7 cellular contexts compared by ENCODE assay signal in genomic region chr2:240840435-240841060, GRCh38. TPM values are rescaled to one million over a fixed set of nuclear protein-coding genes. Genes with fewer than 3 reads are reported as not detected.
DNase-seq lines count a peak whose midpoint lies in the region; ATAC-seq and TF ChIP-seq lines count a peak whose summit lies in the region.

No MANE protein-coding gene starts in this region.

- no peak overlapping the region for H4K91ac ChIP-seq in IMR-90 (ENCODE audit: insufficient read depth, low read depth, low read length)

- H2AK9ac ChIP-seq in IMR-90 (replicated peaks; ENCODE audit: low read depth, low read length, poor library complexity) = no peak overlapping the region

- peak; percentile 84 for TF ChIP-seq CTCF in IMR-90 (conservative IDR thresholded peaks at IDR 0.05; ENCODE audit: low read depth, low read length)
- TF ChIP-seq CTCF in fibroblast of pulmonary artery (IDR thresholded peaks at IDR 0.05; ENCODE audit: low read length, missing control alignments) = peak; percentile 75

- H3K4ac ChIP-seq in IMR-90 (ENCODE audit: low read depth, low read length) = no peak overlapping the region

- peak; percentile 79 for TF ChIP-seq RAD21 in IMR-90 (IDR thresholded peaks at IDR 0.05; ENCODE audit: low read length)

- 32% methylated on average over 4 of the region's 9 CpGs; no CpG with 5 or more reads in 1 of the 2 experiments for WGBS in IMR-90 (ENCODE audit: extremely low coverage in 2 of 2, insufficient read length in 1 of 2), 2 experiments

- H3K9ac ChIP-seq in IMR-90 (ENCODE audit: low read depth, low read length) = no peak overlapping the region

- H3K4me3 ChIP-seq in IMR-90 (ENCODE audit: insufficient read depth, low read depth, low read length) (no peak overlapping the region), fibroblast of pulmonary artery (replicated peaks; ENCODE audit: low read depth, low read length) (no peak overlapping the region)

- H3K36me3 ChIP-seq in IMR-90 (ENCODE audit: control insufficient read depth, insufficient read depth, low read length) = no peaks in the 10 kb centered on the region

- H3K56ac ChIP-seq in IMR-90 (ENCODE audit: extremely low read depth, insufficient read depth, low read length) = no peak overlapping the region

- no peak overlapping the region for H2AK5ac ChIP-seq in IMR-90 (ENCODE audit: low read depth, low read length)

- no peak overlapping the region for H3K27ac ChIP-seq in IMR-90 (ENCODE audit: insufficient read depth, low read length)

- no peak overlapping the region for H3K18ac ChIP-seq in IMR-90 (ENCODE audit: low read depth, low read length)

- H2BK20ac ChIP-seq in IMR-90 (ENCODE audit: low read depth, low read length) = no peak overlapping the region

- dilution Hi-C loops in IMR-90 (cut with HindIII; ENCODE audit: low sequenced_read_pairs, unreplicated experiment) = no loop called here

- peaks cover 6% of the 10 kb centered on the region; the same call in 1 of the 2 replicates for H3K4me1 ChIP-seq in IMR-90 (ENCODE audit: control insufficient read depth, insufficient read depth, low read length)

- no peak overlapping the region for H3K23ac ChIP-seq in IMR-90 (ENCODE audit: low read depth, low read length)

- H2BK15ac ChIP-seq in IMR-90 (ENCODE audit: low read depth, low read length) = no peak overlapping the region

- no peak overlapping the region for H3K4me2 ChIP-seq in IMR-90 (ENCODE audit: low read depth, low read length)

- H3K9me1 ChIP-seq in IMR-90 (ENCODE audit: insufficient read depth, low read length) = no peaks in the 10 kb centered on the region

- peak; percentile 66 for DNase-seq in EL
- peak; percentile 70 for DNase-seq in IMR-90
- peak; percentile 86 for DNase-seq in SK-N-DZ (ENCODE audit: low spot score)
- DNase-seq in fibroblast of pulmonary artery (ENCODE audit: low read depth) = peak; percentile 75
- peak in 47 of 56 donors; percentile 13 to 82 (median 59) for DNase-seq in nucleus accumbens (lab: John Stamatoyannopoulos, UW)
- no peak for DNase-seq in cortex of kidney (lab: John Stamatoyannopoulos, UW)

- TF ChIP-seq POLR2A in IMR-90 (IDR thresholded peaks at IDR 0.05; ENCODE audit: low read depth, low read length) = no peak

- peak; percentile 86 for ATAC-seq in IMR-90 (ENCODE audit: low read depth)
- ATAC-seq in HG03095 (IDR thresholded peaks at IDR 0.05; ENCODE audit: unreplicated experiment) = no peak

- POLR2A ChIA-PET in IMR-90 (lab: Charles Lee; ENCODE audit: unreplicated experiment) = no interaction called here

- no peak overlapping the region for H2AFZ ChIP-seq in IMR-90 (replicated peaks; ENCODE audit: low read length, poor library complexity)

- H3K9me3 ChIP-seq in IMR-90 (ENCODE audit: control insufficient read depth, insufficient read depth, low read length) = no peaks in the 10 kb centered on the region

- BruUV-seq in IMR-90 (replicated peaks; lab: Mats Ljungman, UMichigan) = no TSS peak

- in situ Hi-C loops in IMR-90 (cut with MboI; ENCODE audit: low sequenced_read_pairs) = loop anchor here (10.0 kb wide), 1 partner anchor 336 kb away; no protein-coding TSS in a partner anchor

- H2BK5ac ChIP-seq in IMR-90 (ENCODE audit: low read depth, low read length, poor library complexity, severe bottlenecking) = no peak overlapping the region

- peaks cover 34% of the 10 kb centered on the region for H3K27me3 ChIP-seq in IMR-90 (ENCODE audit: control insufficient read depth, insufficient read depth, low read length)

- no peaks in the 10 kb centered on the region for H3K79me1 ChIP-seq in IMR-90 (ENCODE audit: low read depth in 1 of 2, low read length in 2 of 2)

- intact Hi-C loops in IMR-90 (cut with micrococcal nuclease) = loop anchor here (1.0 kb wide), 2 partner anchors 30 to 326 kb away; no protein-coding TSS in a partner anchor

- H2BK120ac ChIP-seq in IMR-90 (ENCODE audit: low read depth, low read length) = no peak overlapping the region

- no peak overlapping the region for H4K8ac ChIP-seq in IMR-90 (ENCODE audit: low read depth in 2 of 2, low read length in 2 of 2)

- H4K5ac ChIP-seq in IMR-90 (ENCODE audit: low read depth, low read length) = no peak overlapping the region

- CTCF ChIA-PET in IMR-90 (lab: Yijun Ruan, JAX) = interaction anchor here (0.9 to 1.4 kb wide), 6 partner anchors 14 to 779 kb away, joined by 3 to 8 read pairs (median 4); no protein-coding TSS in a partner anchor

- no peaks in the 10 kb centered on the region for H4K20me1 ChIP-seq in IMR-90 (ENCODE audit: insufficient read depth, low read length)

- no peak overlapping the region for H3K14ac ChIP-seq in IMR-90 (replicated peaks; ENCODE audit: low read depth, low read length)

TF ChIP-seq in IMR-90, 13 proteins besides CTCF, POLR2A, EP300 and RAD21:
- TF ChIP-seq, protein P1, sequence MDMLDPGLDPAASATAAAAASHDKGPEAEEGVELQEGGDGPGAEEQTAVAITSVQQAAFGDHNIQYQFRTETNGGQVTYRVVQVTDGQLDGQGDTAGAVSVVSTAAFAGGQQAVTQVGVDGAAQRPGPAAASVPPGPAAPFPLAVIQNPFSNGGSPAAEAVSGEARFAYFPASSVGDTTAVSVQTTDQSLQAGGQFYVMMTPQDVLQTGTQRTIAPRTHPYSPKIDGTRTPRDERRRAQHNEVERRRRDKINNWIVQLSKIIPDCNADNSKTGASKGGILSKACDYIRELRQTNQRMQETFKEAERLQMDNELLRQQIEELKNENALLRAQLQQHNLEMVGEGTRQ (IDR thresholded peaks at IDR 0.05; ENCODE audit: low read depth, low read length) = no peak
- TF ChIP-seq RFX5 (IDR thresholded peaks at IDR 0.05; ENCODE audit: low read depth, low read length) (no peak), MAZ (IDR thresholded peaks at IDR 0.05; ENCODE audit: borderline replicate concordance, low read depth, low read length) (no peak), RCOR1 (IDR thresholded peaks at IDR 0.05; ENCODE audit: insufficient replicate concordance, low read length) (no peak), NFE2L2 (IDR thresholded peaks at IDR 0.05; ENCODE audit: low read depth, low read length) (no peak), FOS (IDR thresholded peaks at IDR 0.05; ENCODE audit: low read depth, low read length) (no peak), SMC3 (IDR thresholded peaks at IDR 0.05; ENCODE audit: low read depth, low read length) (peak; percentile 83), BHLHE40 (IDR thresholded peaks at IDR 0.05; ENCODE audit: low read depth, low read length) (no peak), CHD1 (IDR thresholded peaks at IDR 0.05; ENCODE audit: low read depth, low read length) (no peak), MAFK (IDR thresholded peaks at IDR 0.05; ENCODE audit: low read depth, low read length) (no peak), MXI1 (IDR thresholded peaks at IDR 0.05; ENCODE audit: borderline replicate concordance, low read depth, low read length) (0 out of 2 replicates have a peak, but pooled peaks have one; percentile 51), CEBPB (IDR thresholded peaks at IDR 0.05; ENCODE audit: low read depth, low read length) (no peak)
- TF ChIP-seq, protein P2, sequence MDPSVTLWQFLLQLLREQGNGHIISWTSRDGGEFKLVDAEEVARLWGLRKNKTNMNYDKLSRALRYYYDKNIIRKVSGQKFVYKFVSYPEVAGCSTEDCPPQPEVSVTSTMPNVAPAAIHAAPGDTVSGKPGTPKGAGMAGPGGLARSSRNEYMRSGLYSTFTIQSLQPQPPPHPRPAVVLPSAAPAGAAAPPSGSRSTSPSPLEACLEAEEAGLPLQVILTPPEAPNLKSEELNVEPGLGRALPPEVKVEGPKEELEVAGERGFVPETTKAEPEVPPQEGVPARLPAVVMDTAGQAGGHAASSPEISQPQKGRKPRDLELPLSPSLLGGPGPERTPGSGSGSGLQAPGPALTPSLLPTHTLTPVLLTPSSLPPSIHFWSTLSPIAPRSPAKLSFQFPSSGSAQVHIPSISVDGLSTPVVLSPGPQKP (IDR thresholded peaks at IDR 0.05; ENCODE audit: borderline replicate concordance, low read depth, low read length) = no peak

RNA-seq across cellular contexts. Expression of gene KIF1A, which starts 20.5 kb away (rescaled TPM):
- under 0.01 TPM in 1 of 2 replicates, not detected in the other for total RNA-seq in IMR-90 (2012; rRNA removed)
- polyA plus RNA-seq in IMR-90 (2012; rRNA removed) = not detected in 2 replicates
- polyA plus RNA-seq in IMR-90 (2012; cell fraction: cytosol; rRNA removed) = not detected in 2 replicates
- 0.01 TPM in 2 replicates for polyA plus RNA-seq in IMR-90 (2012; cell fraction: nucleus; rRNA removed; ENCODE audit: low replicate concordance)
- polyA plus RNA-seq in SK-N-DZ (2014; cell fraction: cytosol; rRNA removed) = 81.1 and 88.4 TPM in 2 replicates
- polyA plus RNA-seq in SK-N-DZ (2014; cell fraction: nucleus; rRNA removed) = 138 and 201 TPM in 2 replicates

RNA-seq across cellular contexts. Expression of gene AGXT, which starts 28.1 kb away (rescaled TPM):
- not detected in 2 replicates for total RNA-seq in IMR-90 (2012; rRNA removed)
- not detected in 2 replicates for polyA plus RNA-seq in IMR-90 (2012; rRNA removed)
- polyA plus RNA-seq in IMR-90 (2012; cell fraction: cytosol; rRNA removed) = not detected in 2 replicates
- polyA plus RNA-seq in IMR-90 (2012; cell fraction: nucleus; rRNA removed; ENCODE audit: low replicate concordance) = not detected in 2 replicates
- polyA plus RNA-seq in SK-N-DZ (2014; cell fraction: cytosol; rRNA removed) = 0.10 TPM in 1 of 2 replicates, not detected in the other
- polyA plus RNA-seq in SK-N-DZ (2014; cell fraction: nucleus; rRNA removed) = not detected in 2 replicates

RNA-seq across cellular contexts. Expression of gene MAB21L4, which starts 55.4 kb away (rescaled TPM):
- not detected in 2 replicates for total RNA-seq in IMR-90 (2012; rRNA removed)
- not detected in 2 replicates for polyA plus RNA-seq in IMR-90 (2012; rRNA removed)
- polyA plus RNA-seq in IMR-90 (2012; cell fraction: cytosol; rRNA removed) = not detected in 2 replicates
- 0.02 TPM in 1 of 2 replicates, not detected in the other for polyA plus RNA-seq in IMR-90 (2012; cell fraction: nucleus; rRNA removed; ENCODE audit: low replicate concordance)
- polyA plus RNA-seq in SK-N-DZ (2014; cell fraction: cytosol; rRNA removed) = 0.08 TPM in 1 of 2 replicates, not detected in the other
- 0.57 and 1.2 TPM in 2 replicates for polyA plus RNA-seq in SK-N-DZ (2014; cell fraction: nucleus; rRNA removed)
